8 cellular contexts compared by ENCODE assay signal in the genomic region with DNA sequence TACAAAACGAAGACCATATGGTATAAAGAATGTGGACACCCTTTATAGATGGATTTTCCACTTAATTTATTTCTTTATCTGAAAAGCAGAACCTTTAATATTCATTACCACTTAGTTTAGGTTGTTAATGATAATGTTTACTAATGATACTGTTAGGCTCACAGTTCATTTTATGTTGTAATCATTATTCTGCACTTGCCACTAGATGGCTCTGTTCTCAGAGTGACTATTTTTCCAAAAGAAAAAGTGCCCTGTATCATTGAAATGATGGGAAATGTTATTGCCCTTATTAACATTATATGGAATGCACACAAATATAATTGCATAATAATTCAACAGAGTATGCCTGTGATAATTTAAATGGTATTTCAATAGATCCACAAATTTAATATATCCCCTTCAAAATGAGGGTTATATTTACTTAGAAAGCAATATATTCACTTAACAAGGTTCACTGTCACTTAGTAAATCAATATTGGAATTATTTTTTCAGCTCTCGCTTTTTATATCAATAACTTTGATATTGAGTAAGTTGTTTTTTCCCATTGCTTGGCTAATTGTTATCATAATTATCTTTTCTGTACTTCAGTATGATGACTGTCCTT.
A peak's percentile ranks its signal among the peaks of the same experiment; 100 is the strongest.
DNase-seq lines count a peak whose midpoint lies in the region; ATAC-seq and TF ChIP-seq lines count a peak whose summit lies in the region.

No MANE protein-coding gene starts in this region.

- no peaks in the 10 kb centered on the region for H3K9me3 ChIP-seq in GM23248 (ENCODE audit: low read depth)

- H3K9me2 ChIP-seq in GM23248 (ENCODE audit: insufficient read depth): no peaks in the 10 kb centered on the region

- no peak overlapping the region for H3K4me2 ChIP-seq in GM23248 (ENCODE audit: unreplicated experiment)

- 75 to 80% methylated on average over 2 of the region's 2 CpGs for WGBS in GM23248 (ENCODE audit: low coverage in 1 of 2, low lambda C conversion rate in 2 of 2, missing lambda C conversion rate in 2 of 2), 2 experiments

- no peak overlapping the region for H2AFZ ChIP-seq in GM23248

- peak; percentile 57 for TF ChIP-seq CTCF in AG09319 (IDR thresholded peaks at IDR 0.05; ENCODE audit: low read depth, low read length)

- in situ Hi-C loops in GM23248 (cut with MboI): no loop called here

- H4K20me1 ChIP-seq in GM23248 (ENCODE audit: insufficient read depth): no peaks in the 10 kb centered on the region

- H3K9ac ChIP-seq in GM23248: no peak overlapping the region

- H3K27ac ChIP-seq in GM23248: no peak overlapping the region

- peaks cover 17% of the 10 kb centered on the region for H3K4me1 ChIP-seq in GM23248 (ENCODE audit: insufficient read depth)

- H3K27me3 ChIP-seq in GM23248 (replicated peaks; ENCODE audit: insufficient read depth): no peaks in the 10 kb centered on the region

- H3K4me3 ChIP-seq in GM23248: no peak overlapping the region

- H3F3A ChIP-seq in GM23248 (ENCODE audit: insufficient read depth): 0 out of 2 replicates have a peak, but pooled peaks cover 5% of the 10 kb centered on the region

- ATAC-seq in left lobe of liver: peak; percentile 81
- no peak for ATAC-seq in HG03565 (IDR thresholded peaks at IDR 0.05; ENCODE audit: unreplicated experiment)

- DNase-seq in AG09319 (ENCODE audit: extremely low read depth, low read depth): no peak
- peak; percentile 49 for DNase-seq in GM23248
- DNase-seq in SK-N-DZ (ENCODE audit: low spot score): peak; percentile 17
- no peak for DNase-seq in left lobe of liver (ENCODE audit: low spot score)
- no peak for DNase-seq in NCI-H1436 treated with DMSO at 0.1 percent for 48 hours (lab: John Stamatoyannopoulos, UW)
- DNase-seq in NCI-H2227 (lab: John Stamatoyannopoulos, UW; ENCODE audit: unreplicated experiment): no peak
- DNase-seq in ecto neural progenitor cell (ENCODE audit: low spot score): no peak

- H3K36me3 ChIP-seq in GM23248 (ENCODE audit: low read depth): no peaks in the 10 kb centered on the region

- no peaks in the 10 kb centered on the region for H3K79me2 ChIP-seq in GM23248 (ENCODE audit: insufficient read depth)

Comparison
In these comparisons a context has a peak if more than half of its experiments do, and no peak if none do; other contexts are left out.
1. DNase-seq: peak in GM23248 (single experiment) and SK-N-DZ (single experiment); none in AG09319 (single experiment), left lobe of liver (single experiment), NCI-H1436 treated with DMSO at 0.1 percent for 48 hours (single experiment), NCI-H2227 (single experiment) and ecto neural progenitor cell (single experiment).